1 cellular context compared by ENCODE assay signal in genomic region chr7:151721694-151722093, GRCh38.
TF ChIP-seq lines count a peak whose summit lies in the region.

No MANE protein-coding gene starts in this region.

TF ChIP-seq in H1, 55 proteins besides CTCF, POLR2A, EP300 and RAD21:
- TF ChIP-seq PHF8 (conservative IDR thresholded peaks at IDR 0.05; ENCODE audit: low read depth, low read length), result no peak
- no peak for TF ChIP-seq EZH2 (IDR thresholded peaks at IDR 0.05; ENCODE audit: low read depth, low read length, severe bottlenecking)
- TF ChIP-seq RXRA (IDR thresholded peaks at IDR 0.05; ENCODE audit: insufficient read depth, low read depth, low read length), result no peak
- no peak for TF ChIP-seq HDAC6 (IDR thresholded peaks at IDR 0.05; ENCODE audit: low read depth, low read length)
- no peak for TF ChIP-seq FOSL1 (IDR thresholded peaks at IDR 0.05; ENCODE audit: insufficient read depth, low read depth, low read length)
- TF ChIP-seq E2F6 (IDR thresholded peaks at IDR 0.05), result no peak
